18 cellular contexts compared by ENCODE assay signal in the genomic region with DNA sequence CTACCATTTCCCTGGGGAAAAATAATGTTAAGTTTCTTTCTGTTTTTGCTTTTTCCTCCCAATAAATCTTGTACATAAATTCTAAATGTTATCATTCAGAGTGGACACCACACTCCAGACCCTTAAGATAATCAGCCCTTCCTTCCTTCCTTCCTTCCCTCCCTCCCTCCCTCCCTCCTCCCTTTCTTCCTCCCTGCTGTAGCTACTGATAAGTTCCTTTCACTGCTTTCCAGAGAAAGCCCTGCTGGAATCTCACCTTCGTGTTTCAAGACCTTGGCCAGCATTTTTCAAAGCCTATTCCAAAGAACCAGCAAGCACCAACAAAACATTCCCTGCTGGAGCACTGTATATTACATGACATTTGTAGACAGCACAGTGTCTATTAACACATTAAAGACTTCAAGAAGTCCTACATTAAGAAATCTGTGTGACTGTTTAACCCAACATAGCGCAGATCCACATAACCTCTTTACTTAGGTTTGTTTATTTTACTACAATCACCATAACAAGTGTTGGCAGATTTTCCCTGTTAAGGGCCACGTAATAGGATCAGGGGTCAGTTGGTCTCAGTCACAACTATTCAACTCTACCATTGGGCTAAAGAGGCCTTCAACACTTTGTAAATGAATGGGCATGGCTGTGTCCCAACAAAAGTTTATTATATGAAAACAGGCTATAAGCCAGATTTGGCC. TPM values are rescaled to one million over a fixed set of nuclear protein-coding genes. Genes with fewer than 3 reads are reported as not detected.
DNase-seq lines count a peak whose midpoint lies in the region; ATAC-seq, FAIRE-seq and TF ChIP-seq lines count a peak whose summit lies in the region.
"Had no signal": no experiment of that assay in that cellular context is flagged by ENCODE, and none has a peak within 500 bp of the region (broad histone marks: within the 10 kb centered on the region; RNA-seq: fewer than 3 reads in every experiment).

No MANE protein-coding gene starts in this region.

- H3K4me1 ChIP-seq in HEK293 (ENCODE audit: control insufficient read depth, insufficient read depth, low read length) (peaks cover 6% of the 10 kb centered on the region; the same call in 1 of the 2 replicates), K562 (replicated peaks in 1 of 2; ENCODE audit: control insufficient read depth in 2 of 2, insufficient read depth in 2 of 2, low read length in 2 of 2) (peaks cover 8 to 12% of the 10 kb centered on the region in 2 experiments; a peak in 4 of 5 replicates), parathyroid adenoma (peaks cover 11% of the 10 kb centered on the region), foreskin keratinocyte (no peaks in the 10 kb centered on the region)

- no peak overlapping the region for H3K4me3 ChIP-seq in HEK293 (ENCODE audit: low read depth, low read length)
- H3K4me3 ChIP-seq in K562, result no peak overlapping the region
- no peak overlapping the region for H3K4me3 ChIP-seq in parathyroid adenoma (ENCODE audit: low read depth, low read length)
- H3K4me3 ChIP-seq: coronary artery, thyroid gland had no signal

- H3K9ac ChIP-seq in K562 (ENCODE audit: insufficient read depth in 1 of 2, low read depth in 2 of 2, low read length in 2 of 2) (no peak overlapping the region), parathyroid adenoma (no peak overlapping the region)

- H3K4me3 Mint-ChIP-seq in activated CD8-positive, alpha-beta T cell treated with anti-CD3 and anti-CD28 coated beads for 36 hours, result no peak overlapping the region
- H3K4me3 Mint-ChIP-seq: activated T-helper 17 cell treated with anti-CD3 and anti-CD28 coated beads, Interleukin-2, amount 50 U/mL, for 72 hours had no signal

- H3K4me1 Mint-ChIP-seq in activated CD8-positive, alpha-beta T cell treated with anti-CD3 and anti-CD28 coated beads for 36 hours (ENCODE audit: low read depth), result peaks cover 12% of the 10 kb centered on the region

- H3K79me2 ChIP-seq in K562 (ENCODE audit: control insufficient read depth, insufficient read depth, low read length) (no peaks in the 10 kb centered on the region), parathyroid adenoma (no peaks in the 10 kb centered on the region)

- POLR2A ChIA-PET in HEK293 (lab: Yijun Ruan, JAX) (no interaction called here), K562 (lab: Yijun Ruan, JAX) (no interaction called here)
- POLR2A ChIA-PET in activated CD8-positive, alpha-beta T cell treated with anti-CD3 and anti-CD28 coated beads for 36 hours (lab: Charles Lee), result interaction anchor here (0.9 kb wide), 1 partner anchor 24 kb away, joined by 3 read pairs; no protein-coding TSS in a partner anchor

- in situ Hi-C loops in K562 (cut with MboI), result no loop called here

- 29% methylated on average over 3 of the region's 3 CpGs for WGBS in K562 (ENCODE audit: insufficient coverage, low coverage, missing lambda C conversion rate)

- no peak for TF ChIP-seq POLR2A in K562 (conservative IDR thresholded peaks at IDR 0.05)

- DNase-seq in K562 (ENCODE audit: extremely low read depth in 1 of 4, low spot score in 3 of 4) (peak in 1 of 4 experiments; percentile 53), left colon (no peak), foreskin keratinocyte (no peak), cardiac septum (ENCODE audit: low spot score) (no peak)
- no peak for DNase-seq in activated CD8-positive, alpha-beta T cell treated with anti-CD3 and anti-CD28 coated beads for 36 hours
- DNase-seq: activated CD8-positive, alpha-beta memory T cell treated with anti-CD3 and anti-CD28 coated beads for 24 hours; amygdala; DMS153; NCI-H748 treated with DMSO at 0.1 percent for 48 hours; SW 1271; thyroid gland; WERI-Rb-1 had no signal

- CTCF ChIA-PET in HEK293 (lab: Yijun Ruan, JAX) (interaction anchor here (1.1 kb wide), 1 partner anchor 65 kb away, joined by 3 read pairs; no protein-coding TSS in a partner anchor), K562 (lab: Yijun Ruan, JAX; ENCODE audit: low intra/inter-chr PET ratio) (no interaction called here)
- CTCF ChIA-PET in activated CD8-positive, alpha-beta T cell treated with anti-CD3 and anti-CD28 coated beads for 36 hours (lab: Charles Lee), result no interaction called here

- H3K27ac Mint-ChIP-seq in activated CD8-positive, alpha-beta T cell treated with anti-CD3 and anti-CD28 coated beads for 36 hours, result no peak overlapping the region
- H3K27ac Mint-ChIP-seq: activated T-helper 17 cell treated with anti-CD3 and anti-CD28 coated beads, Interleukin-2, amount 50 U/mL, for 72 hours had no signal

- H3K27ac ChIP-seq in HEK293 (ENCODE audit: extremely low read depth, low read depth, low read length), result no peak overlapping the region
- H3K27ac ChIP-seq in K562 (ENCODE audit: extremely low read depth, low read depth, low read length), result no peak overlapping the region
- H3K27ac ChIP-seq in parathyroid adenoma, result peak overlapping the region; percentile 42
- no peak overlapping the region for H3K27ac ChIP-seq in foreskin keratinocyte
- H3K27ac ChIP-seq: coronary artery, thyroid gland, WERI-Rb-1 had no signal

- no peaks in the 10 kb centered on the region for H3K9me1 ChIP-seq in K562 (ENCODE audit: control insufficient read depth, insufficient read depth, low read length)

- H3K27me3 ChIP-seq in K562 (ENCODE audit: control insufficient read depth in 2 of 2, insufficient read depth in 2 of 2, low read length in 2 of 2) (no peaks in the 10 kb centered on the region), parathyroid adenoma (ENCODE audit: control insufficient read depth, insufficient read depth, low read length) (no peaks in the 10 kb centered on the region), foreskin keratinocyte (no peaks in the 10 kb centered on the region)
- H3K27me3 ChIP-seq: thyroid gland had no signal

- peaks cover 2% of the 10 kb centered on the region for H3K9me3 Mint-ChIP-seq in activated CD8-positive, alpha-beta T cell treated with anti-CD3 and anti-CD28 coated beads for 36 hours
- H3K9me3 Mint-ChIP-seq: activated T-helper 17 cell treated with anti-CD3 and anti-CD28 coated beads, Interleukin-2, amount 50 U/mL, for 72 hours had no signal

- TF ChIP-seq EP300 in K562 (IDR thresholded peaks at IDR 0.05; ENCODE audit: low read length), result peak; percentile 12; the same call in 1 of the 2 replicates

- no peak for TF ChIP-seq CTCF in HEK293 (tag by site-specific recombination; IDR thresholded peaks at IDR 0.05)
- TF ChIP-seq CTCF in K562 (IDR thresholded peaks at IDR 0.05 in 2 of 3, conservative IDR thresholded peaks at IDR 0.05 in 1 of 3; ENCODE audit: insufficient read depth in 2 of 3, low read depth in 1 of 3, low read length in 3 of 3), result no peak
- TF ChIP-seq CTCF in parathyroid adenoma (IDR thresholded peaks at IDR 0.05), result no peak
- TF ChIP-seq CTCF in foreskin keratinocyte (conservative IDR thresholded peaks at IDR 0.05), result no peak
- TF ChIP-seq CTCF in activated CD8-positive, alpha-beta T cell treated with anti-CD3 and anti-CD28 coated beads for 36 hours (IDR thresholded peaks at IDR 0.05), result no peak

- H3K9me3 ChIP-seq in HEK293 (ENCODE audit: control insufficient read depth, insufficient read depth, low read depth, low read length), result no peaks in the 10 kb centered on the region
- no peaks in the 10 kb centered on the region for H3K9me3 ChIP-seq in K562 (replicated peaks; ENCODE audit: control insufficient read depth, insufficient read depth, low read depth, low read length)
- H3K9me3 ChIP-seq in parathyroid adenoma (ENCODE audit: control insufficient read depth, low read length), result no peaks in the 10 kb centered on the region
- H3K9me3 ChIP-seq: thyroid gland had no signal

- H3K4me2 ChIP-seq in K562 (ENCODE audit: insufficient read depth, low read length) (no peak overlapping the region; the same call in 1 of the 2 replicates), parathyroid adenoma (ENCODE audit: low read length) (no peak overlapping the region)

- intact Hi-C loops in K562 (cut with micrococcal nuclease), result no loop called here
- intact Hi-C loops in left colon (cut with DNase I, micrococcal nuclease), result no loop called here
- intact Hi-C loops in activated CD8-positive, alpha-beta T cell treated with anti-CD3 and anti-CD28 coated beads for 36 hours (cut with micrococcal nuclease), result no loop called here
- intact Hi-C loops in cardiac septum (cut with DNase I), result no loop called here

- no peak for TF ChIP-seq RAD21 in K562 (CRISPR knock-in tag; conservative IDR thresholded peaks at IDR 0.05 in 1 of 2, IDR thresholded peaks at IDR 0.05 in 1 of 2)

- H3K27me3 Mint-ChIP-seq in activated CD8-positive, alpha-beta T cell treated with anti-CD3 and anti-CD28 coated beads for 36 hours, result no peaks in the 10 kb centered on the region
- H3K27me3 Mint-ChIP-seq: activated T-helper 17 cell treated with anti-CD3 and anti-CD28 coated beads, Interleukin-2, amount 50 U/mL, for 72 hours had no signal

- H2AFZ ChIP-seq in K562 (ENCODE audit: low read depth, low read length) (no peak overlapping the region), parathyroid adenoma (peak overlapping the region; percentile 28)

- H3K36me3 ChIP-seq in HEK293 (ENCODE audit: control insufficient read depth in 2 of 2, insufficient read depth in 1 of 2, low read length in 2 of 2), result no peaks in the 10 kb centered on the region
- no peaks in the 10 kb centered on the region for H3K36me3 ChIP-seq in K562 (ENCODE audit: control insufficient read depth, insufficient read depth, low read length)
- no peaks in the 10 kb centered on the region for H3K36me3 ChIP-seq in parathyroid adenoma (ENCODE audit: control insufficient read depth, insufficient read depth, low read length)
- H3K36me3 ChIP-seq: thyroid gland, WERI-Rb-1 had no signal

- no peaks in the 10 kb centered on the region for H4K20me1 ChIP-seq in K562 (replicated peaks; ENCODE audit: control insufficient read depth, insufficient read depth, low read length)

- no TSS peak for BruUV-seq in K562 (replicated peaks; lab: Mats Ljungman, UMichigan)

- ATAC-seq in K562 (no peak), left colon (peak; percentile 61), foreskin keratinocyte (no peak), HG03280 (IDR thresholded peaks at IDR 0.05; ENCODE audit: unreplicated experiment) (no peak)
- ATAC-seq in activated CD8-positive, alpha-beta T cell treated with anti-CD3 and anti-CD28 coated beads for 36 hours, result no peak
- ATAC-seq: activated T-helper 17 cell treated with anti-CD3 and anti-CD28 coated beads, Interleukin-2, amount 50 U/mL, for 72 hours; Panc1 had no signal

- H3K36me3 Mint-ChIP-seq in activated CD8-positive, alpha-beta T cell treated with anti-CD3 and anti-CD28 coated beads for 36 hours (ENCODE audit: low read depth), result peaks cover 2% of the 10 kb centered on the region

- FAIRE-seq in K562 (lab: Jason Lieb, UNC), result peak; percentile 64

RNA-seq across cellular contexts. Expression of gene ADORA2B, which starts 51.5 kb away (rescaled TPM):
- total RNA-seq in K562 (2011; cell fraction: chromatin; rRNA removed; ENCODE audit: low replicate concordance), result 21.3 and 28.9 TPM in 2 replicates
- 24.9 and 28.0 TPM in 2 replicates for total RNA-seq in K562 (2011; cell fraction: nucleolus; rRNA removed)
- total RNA-seq in K562 (2011; cell fraction: nucleoplasm; rRNA removed), result 20.6 and 25.3 TPM in 2 replicates
- total RNA-seq in K562 (2014; rRNA removed), result 10.5 and 15.7 TPM in 2 replicates
- total RNA-seq in K562 (2014; rRNA removed; fragmentation: Illumina TruSeq; extraction: Trizol), result 9.4 and 10.8 TPM in 2 replicates
- 7.9 and 9.0 TPM in 2 replicates for total RNA-seq in K562 (2015; rRNA removed; fragmentation: Illumina TruSeq; extraction: Trizol)
- total RNA-seq in K562 (2021), result 10.7 and 12.2 TPM in 2 replicates
- 13.7 and 16.6 TPM in 2 replicates for polyA plus RNA-seq in K562 (2011; rRNA removed)
- 18.2 and 33.7 TPM in 2 replicates for polyA plus RNA-seq in K562 (2011; cell fraction: cytosol; rRNA removed)
- 7.3 and 8.3 TPM in 2 replicates for polyA plus RNA-seq in K562 (2011; cell fraction: nucleus; rRNA removed)
- polyA plus RNA-seq in K562 (2012), result 7.2 and 8.8 TPM in 2 replicates
- polyA plus RNA-seq in K562 (2014; fragmentation: Illumina TruSeq; extraction: Trizol), result 9.2 and 10.5 TPM in 2 replicates
- 1 to 10 TPM; 6.4 to 9.2 TPM for polyA plus RNA-seq in K562 (2014; fragmentation: Nextera tagmentation; extraction: Ambion mirVana)
- 12.7 and 13.7 TPM in 2 replicates for polyA plus RNA-seq in K562 (2014; rRNA removed)
- polyA minus RNA-seq in K562 (2011; rRNA and poly(A)+ RNA removed), result 12.5 and 14.5 TPM in 2 replicates
- polyA minus RNA-seq in K562 (2011; cell fraction: cytosol; rRNA and poly(A)+ RNA removed), result 8.0 and 10.0 TPM in 2 replicates
- 5.8 and 9.1 TPM in 2 replicates for polyA minus RNA-seq in K562 (2011; cell fraction: nucleus; rRNA and poly(A)+ RNA removed)
- total RNA-seq in left colon, result 10 to 100 TPM; 28.6 to 31.4 TPM
- total RNA-seq in foreskin keratinocyte, result 20.7 and 42.6 TPM in 2 replicates
- polyA plus RNA-seq in foreskin keratinocyte, result 17.7 and 42.6 TPM in 2 replicates
- 1 to 10 TPM; 4.2 to 5.4 TPM for total RNA-seq in activated CD8-positive, alpha-beta T cell treated with anti-CD3 and anti-CD28 coated beads for 36 hours
- 1.3 TPM for total RNA-seq in cardiac septum
- total RNA-seq: thyroid gland had no signal

Comparison
In these comparisons a context has a peak if more than half of its experiments do, and no peak if none do; other contexts are left out.
1. Of the 44 proteins assayed by ChIP-seq in both K562 and HEK293: peak only in K562: none; only in HEK293: PRDM10, REST and TRIM28; in both: none; in neither: 41.